In the genomic region with DNA sequence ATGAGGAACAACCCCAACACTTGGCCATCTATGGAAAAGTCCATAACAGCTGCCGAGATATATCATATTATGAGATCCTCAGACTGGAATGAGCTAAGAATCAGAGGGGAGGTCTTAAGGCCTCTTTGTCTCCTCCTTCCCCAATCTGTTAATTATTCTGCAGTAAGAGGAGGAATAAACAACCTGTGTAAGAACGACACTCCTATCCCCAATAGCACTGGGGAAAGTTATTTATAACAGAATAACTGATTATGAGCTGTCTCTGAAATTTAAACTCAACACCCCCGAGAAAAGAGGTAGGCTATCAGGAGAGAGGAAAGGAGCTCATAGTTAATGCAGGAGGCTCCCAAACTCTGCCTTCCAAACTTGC, we compare ENCODE assay signal across 13 cellular contexts.
DNase-seq lines count a peak whose midpoint lies in the region; ATAC-seq and TF ChIP-seq lines count a peak whose summit lies in the region.
"Had no signal": no experiment of that assay in that cellular context is flagged by ENCODE, and none has a peak within 500 bp of the region (broad histone marks: within the 10 kb centered on the region; RNA-seq: fewer than 3 reads in every experiment).

No MANE protein-coding gene starts in this region.

- peak overlapping the region; percentile 28 for H3K4me3 ChIP-seq in LNCaP clone FGC (ENCODE audit: low read depth, low read length)
- H3K4me3 ChIP-seq: gastroesophageal sphincter had no signal

- no peak overlapping the region for H3K4me3 Mint-ChIP-seq in activated CD4-positive, alpha-beta T cell treated with anti-CD3 and anti-CD28 coated beads for 36 hours
- no peak overlapping the region for H3K4me3 Mint-ChIP-seq in chondrocyte (ENCODE audit: unreplicated experiment)
- H3K4me3 Mint-ChIP-seq in stimulated activated effector memory CD8-positive, alpha-beta T cell treated with anti-CD3 and anti-CD28 coated beads, Interleukin-12 subunit alpha, Interleukin-12 subunit beta, amount 100 ng/mL, for 72 hours: no peak overlapping the region
- no peak overlapping the region for H3K4me3 Mint-ChIP-seq in naive thymus-derived CD8-positive, alpha-beta T cell
- H3K4me3 Mint-ChIP-seq: CD4-positive, alpha-beta memory T cell; immature natural killer cell had no signal

- CTCF ChIA-PET in activated CD4-positive, alpha-beta T cell treated with anti-CD3 and anti-CD28 coated beads for 36 hours (lab: Charles Lee): interaction anchor here (0.7 to 8.6 kb wide), 17 partner anchors 9 to 1075 kb away, joined by 3 to 168 read pairs (median 4); partner anchors contain the start of gene POLE2

- H3K9me3 Mint-ChIP-seq in activated CD4-positive, alpha-beta T cell treated with anti-CD3 and anti-CD28 coated beads for 36 hours (ENCODE audit: low read depth): no peaks in the 10 kb centered on the region
- H3K9me3 Mint-ChIP-seq in chondrocyte (ENCODE audit: low read depth): no peaks in the 10 kb centered on the region
- H3K9me3 Mint-ChIP-seq in stimulated activated effector memory CD8-positive, alpha-beta T cell treated with anti-CD3 and anti-CD28 coated beads, Interleukin-12 subunit alpha, Interleukin-12 subunit beta, amount 100 ng/mL, for 72 hours: no peaks in the 10 kb centered on the region
- H3K9me3 Mint-ChIP-seq in naive thymus-derived CD8-positive, alpha-beta T cell: no peaks in the 10 kb centered on the region
- H3K9me3 Mint-ChIP-seq: CD4-positive, alpha-beta memory T cell; immature natural killer cell had no signal

- H3K27ac Mint-ChIP-seq in activated CD4-positive, alpha-beta T cell treated with anti-CD3 and anti-CD28 coated beads for 36 hours: peak overlapping the region; percentile 51
- H3K27ac Mint-ChIP-seq in chondrocyte (ENCODE audit: unreplicated experiment): peak overlapping the region; percentile 74
- H3K27ac Mint-ChIP-seq in stimulated activated effector memory CD8-positive, alpha-beta T cell treated with anti-CD3 and anti-CD28 coated beads, Interleukin-12 subunit alpha, Interleukin-12 subunit beta, amount 100 ng/mL, for 72 hours: peak overlapping the region; percentile 57
- H3K27ac Mint-ChIP-seq in naive thymus-derived CD8-positive, alpha-beta T cell: peak overlapping the region in 3 of 10 donors; percentile 48 to 67 (median 55)
- H3K27ac Mint-ChIP-seq: immature natural killer cell had no signal

- no peak for DNase-seq in activated CD4-positive, alpha-beta T cell treated with anti-CD3 and anti-CD28 coated beads for 36 hours
- no peak for DNase-seq in activated CD4-positive, alpha-beta T cell treated with anti-CD3 and anti-CD28 coated beads, Interleukin-2, amount 50 U/mL, for 1 hour
- no peak for DNase-seq in LNCaP clone FGC (ENCODE audit: low read depth)
- DNase-seq in chondrocyte (ENCODE audit: low spot score): no peak
- DNase-seq in stimulated activated effector memory CD8-positive, alpha-beta T cell treated with anti-CD3 and anti-CD28 coated beads, Interleukin-12 subunit alpha, Interleukin-12 subunit beta, amount 100 ng/mL, for 72 hours (ENCODE audit: low spot score in 2 of 2): no peak
- no peak for DNase-seq in naive thymus-derived CD8-positive, alpha-beta T cell
- DNase-seq in NCI-H1436 (lab: John Stamatoyannopoulos, UW): no peak
- no peak for DNase-seq in NCI-H1694 treated with DMSO at 0.1 percent for 48 hours (lab: John Stamatoyannopoulos, UW)
- DNase-seq: 8988T; activated CD4-positive, CD25-positive, alpha-beta regulatory T cell treated with anti-CD3 and anti-CD28 coated beads, Interleukin-2, amount 50 U/mL, for 72 hours; CD4-positive, alpha-beta memory T cell; immature natural killer cell had no signal

- H3K36me3 Mint-ChIP-seq in activated CD4-positive, alpha-beta T cell treated with anti-CD3 and anti-CD28 coated beads for 36 hours (ENCODE audit: low read depth): peaks cover 57% of the 10 kb centered on the region
- H3K36me3 Mint-ChIP-seq in chondrocyte (ENCODE audit: low read depth): peaks cover 37% of the 10 kb centered on the region
- peaks cover 51% of the 10 kb centered on the region for H3K36me3 Mint-ChIP-seq in stimulated activated effector memory CD8-positive, alpha-beta T cell treated with anti-CD3 and anti-CD28 coated beads, Interleukin-12 subunit alpha, Interleukin-12 subunit beta, amount 100 ng/mL, for 72 hours
- peaks cover 10 to 45% (median 24%) of the 10 kb centered on the region in 3 donors for H3K36me3 Mint-ChIP-seq in naive thymus-derived CD8-positive, alpha-beta T cell

- ATAC-seq in activated CD4-positive, alpha-beta T cell treated with anti-CD3 and anti-CD28 coated beads for 36 hours: no peak
- ATAC-seq in stimulated activated effector memory CD8-positive, alpha-beta T cell treated with anti-CD3 and anti-CD28 coated beads, Interleukin-12 subunit alpha, Interleukin-12 subunit beta, amount 100 ng/mL, for 72 hours: no peak
- no peak for ATAC-seq in naive thymus-derived CD8-positive, alpha-beta T cell
- ATAC-seq: gastroesophageal sphincter had no signal

- no peaks in the 10 kb centered on the region for H3K27me3 Mint-ChIP-seq in activated CD4-positive, alpha-beta T cell treated with anti-CD3 and anti-CD28 coated beads for 36 hours
- H3K27me3 Mint-ChIP-seq in chondrocyte (ENCODE audit: low read depth): no peaks in the 10 kb centered on the region
- H3K27me3 Mint-ChIP-seq in naive thymus-derived CD8-positive, alpha-beta T cell: no peaks in the 10 kb centered on the region
- H3K27me3 Mint-ChIP-seq: CD4-positive, alpha-beta memory T cell had no signal

- intact Hi-C loops in activated CD4-positive, alpha-beta T cell treated with anti-CD3 and anti-CD28 coated beads for 36 hours (cut with DNase I, micrococcal nuclease): loop anchor here (1.0 to 2.0 kb wide), 7 partner anchors 23 to 442 kb away; partner anchors contain the start of gene SAV1 (in 2 of the 2)

- peaks cover 31% of the 10 kb centered on the region for H3K4me1 Mint-ChIP-seq in activated CD4-positive, alpha-beta T cell treated with anti-CD3 and anti-CD28 coated beads for 36 hours
- H3K4me1 Mint-ChIP-seq in chondrocyte (ENCODE audit: low read depth): peaks cover 42% of the 10 kb centered on the region
- peaks cover 40% of the 10 kb centered on the region for H3K4me1 Mint-ChIP-seq in stimulated activated effector memory CD8-positive, alpha-beta T cell treated with anti-CD3 and anti-CD28 coated beads, Interleukin-12 subunit alpha, Interleukin-12 subunit beta, amount 100 ng/mL, for 72 hours
- H3K4me1 Mint-ChIP-seq in naive thymus-derived CD8-positive, alpha-beta T cell: peaks cover 0 to 5% (median 3%) of the 10 kb centered on the region in 4 donors
- H3K4me1 Mint-ChIP-seq: immature natural killer cell had no signal

- POLR2A ChIA-PET in activated CD4-positive, alpha-beta T cell treated with anti-CD3 and anti-CD28 coated beads for 36 hours (lab: Charles Lee): interaction anchor here (0.5 to 2.0 kb wide), 10 partner anchors 21 to 1178 kb away, joined by 3 to 11 read pairs (median 5); partner anchors contain the start of gene SAV1
- POLR2A ChIA-PET in naive thymus-derived CD8-positive, alpha-beta T cell (lab: Charles Lee): interaction anchor here (0.7 to 1.2 kb wide), 2 partner anchors 21 to 98 kb away, joined by 3 to 5 read pairs; no protein-coding TSS in a partner anchor

- TF ChIP-seq CTCF in LNCaP clone FGC (IDR thresholded peaks at IDR 0.05; ENCODE audit: control insufficient read depth, extremely low read depth, insufficient read depth) (no peak), chondrocyte (IDR thresholded peaks at IDR 0.05) (no peak)
